In the genomic region with DNA sequence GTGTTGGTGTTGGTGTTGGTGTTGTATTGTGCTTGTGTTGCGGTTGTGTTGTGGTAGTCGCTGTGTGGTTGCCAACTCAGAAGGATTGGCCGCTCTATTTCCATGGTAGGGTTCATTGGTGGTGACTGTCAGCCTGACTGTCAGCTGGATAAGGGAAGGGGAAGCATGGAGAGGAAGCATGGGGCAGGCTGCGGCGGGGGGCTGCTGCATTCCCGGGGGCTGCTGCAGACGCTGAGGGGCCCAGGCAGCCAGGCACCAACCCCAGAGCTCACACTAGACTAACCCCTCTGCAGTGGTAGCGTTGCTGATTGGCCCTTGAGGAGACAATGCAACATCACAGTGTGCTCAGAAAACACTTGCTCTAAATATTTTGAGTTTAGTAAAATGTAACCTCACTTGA, we compare ENCODE assay signal across 24 cellular contexts.
"Had no signal": no experiment of that assay in that cellular context is flagged by ENCODE, and none has a peak within 500 bp of the region (broad histone marks: within the 10 kb centered on the region; RNA-seq: fewer than 3 reads in every experiment).

No MANE protein-coding gene starts in this region.

- H3K36me3 Mint-ChIP-seq: immature natural killer cell; memory B cell; mesothelial cell of epicardium; naive B cell; stimulated activated naive B cell treated with anti-CD40 and anti-IgM and Interleukin-4, amounts not matched to agents 10 μg/mL and 1 μg/mL and 100 μg/mL, for 72 hours; type B pancreatic cell had no signal

- DNase-seq: dorsolateral prefrontal cortex; effector CD4-positive, alpha-beta T cell; hypothalamus; immature natural killer cell; islet precursor cell; kidney glomerular epithelial cell; left colon; left ventricle myocardium superior; mucosa of descending colon; naive B cell; nephron progenitor cell; pancreas; retina; spleen; stimulated activated CD4-positive, alpha-beta T cell treated with anti-CD3 and anti-CD28 coated beads, Interleukin-4, amount 100 ng/mL, for 4 hours; stimulated activated naive B cell treated with anti-CD40 and anti-IgM and Interleukin-4, amounts not matched to agents 10 μg/mL and 1 μg/mL and 100 μg/mL, for 72 hours; thyroid gland had no signal

- H3K4me1 Mint-ChIP-seq: memory B cell; naive B cell; stimulated activated naive B cell treated with anti-CD40 and anti-IgM and Interleukin-4, amounts not matched to agents 10 μg/mL and 1 μg/mL and 100 μg/mL, for 72 hours had no signal

- H3K27ac Mint-ChIP-seq: immature natural killer cell; memory B cell; naive B cell; nephron progenitor cell; stimulated activated naive B cell treated with anti-CD40 and anti-IgM and Interleukin-4, amounts not matched to agents 10 μg/mL and 1 μg/mL and 100 μg/mL, for 72 hours; stimulated activated naive CD8-positive, alpha-beta T cell treated with anti-CD3 and anti-CD28 coated beads, Interleukin-15, Interleukin-2, amounts not matched to agents 100 ng/mL and 50 ng/mL, for 24 hours had no signal

- H3K4me3 ChIP-seq: dorsolateral prefrontal cortex, lung, mucosa of descending colon, pancreas, skin epidermis, spleen, thyroid gland had no signal

- H3K4me3 Mint-ChIP-seq: immature natural killer cell; memory B cell; mesothelial cell of epicardium; naive B cell; nephron progenitor cell; stimulated activated naive B cell treated with anti-CD40 and anti-IgM and Interleukin-4, amounts not matched to agents 10 μg/mL and 1 μg/mL and 100 μg/mL, for 72 hours; stimulated activated naive CD8-positive, alpha-beta T cell treated with anti-CD3 and anti-CD28 coated beads, Interleukin-15, Interleukin-2, amounts not matched to agents 100 ng/mL and 50 ng/mL, for 24 hours had no signal

- H3K36me3 ChIP-seq: neutrophil, pancreas, spleen, thyroid gland had no signal

- H3K27me3 ChIP-seq: neutrophil, pancreas, thyroid gland had no signal

- H3K9me3 Mint-ChIP-seq: immature natural killer cell; memory B cell; mesothelial cell of epicardium; nephron progenitor cell; stimulated activated naive B cell treated with anti-CD40 and anti-IgM and Interleukin-4, amounts not matched to agents 10 μg/mL and 1 μg/mL and 100 μg/mL, for 72 hours; stimulated activated naive CD8-positive, alpha-beta T cell treated with anti-CD3 and anti-CD28 coated beads, Interleukin-15, Interleukin-2, amounts not matched to agents 100 ng/mL and 50 ng/mL, for 24 hours; type B pancreatic cell had no signal

- H3K4me1 ChIP-seq: pancreas, spleen had no signal

- H3K27ac ChIP-seq: dorsolateral prefrontal cortex, neutrophil, pancreas, spleen had no signal

- H3K27me3 Mint-ChIP-seq: type B pancreatic cell had no signal

- H3K9me3 ChIP-seq: mucosa of descending colon, neutrophil, pancreas, spleen, thyroid gland had no signal
